In the genomic region with DNA sequence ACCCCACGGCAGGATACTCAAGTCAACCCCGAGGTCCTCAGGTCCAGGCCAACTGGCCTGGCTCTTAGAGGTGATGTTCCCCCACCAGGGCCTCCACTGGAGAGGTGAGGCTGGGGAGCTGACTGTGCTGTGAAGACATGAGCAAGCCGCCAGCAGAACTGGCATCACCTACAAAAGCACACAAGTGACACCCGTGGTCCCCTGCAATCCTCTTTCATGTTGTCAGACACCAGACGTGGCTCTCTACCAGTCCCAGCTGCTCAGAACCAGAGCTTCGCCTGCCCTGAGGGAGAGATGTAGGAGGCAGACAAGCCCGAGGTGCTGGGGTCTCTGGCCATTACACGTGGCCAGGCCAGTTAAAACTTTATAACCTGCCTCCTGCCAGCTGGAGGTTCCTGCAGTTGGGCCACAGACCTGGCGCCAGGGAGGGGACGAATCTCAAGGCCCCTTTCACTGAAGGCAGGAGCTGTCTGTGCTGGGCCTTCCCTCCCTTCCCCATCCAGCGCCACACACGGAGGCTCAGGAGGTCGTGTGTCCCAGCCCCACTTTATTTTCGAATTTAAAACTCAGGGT, we compare ENCODE assay signal across 8 cellular contexts. TPM values are rescaled to one million over a fixed set of nuclear protein-coding genes. Genes with fewer than 3 reads are reported as not detected.
DNase-seq lines count a peak whose midpoint lies in the region; ATAC-seq, FAIRE-seq and TF ChIP-seq lines count a peak whose summit lies in the region.

No MANE protein-coding gene starts in this region.

- peak overlapping the region; percentile 78 for H3K56ac ChIP-seq in mesendoderm (ENCODE audit: low read length)

- H3K18ac ChIP-seq in mesendoderm (ENCODE audit: low read length) = no peak overlapping the region

- H2BK5ac ChIP-seq in mesendoderm (ENCODE audit: low read length) = peak overlapping the region; percentile 76

- no peak for TF ChIP-seq POLR2A in A549 (IDR thresholded peaks at IDR 0.05; ENCODE audit: low read length)

- H3K4me3 ChIP-seq in A549 (peak overlapping the region; percentile 30), mesendoderm (ENCODE audit: low read length) (no peak overlapping the region)

- H3K9me3 Mint-ChIP-seq in activated naive CD4-positive, alpha-beta T cell treated with anti-CD3 and anti-CD28 coated beads, Interleukin-2, amount 50 U/mL, for 24 hours = no peaks in the 10 kb centered on the region

- H2BK120ac ChIP-seq in mesendoderm (ENCODE audit: low read depth, low read length) = no peak overlapping the region

- H3K9me3 ChIP-seq in A549 = no peaks in the 10 kb centered on the region

- TF ChIP-seq CTCF in A549 (IDR thresholded peaks at IDR 0.05) = no peak; the same call in 2 of the 3 replicates

- TF ChIP-seq EP300 in A549 (IDR thresholded peaks at IDR 0.05) = no peak

- H3K23ac ChIP-seq in mesendoderm (ENCODE audit: low read length) = no peak overlapping the region

- POLR2A ChIA-PET in A549 (lab: Yijun Ruan, JAX) = interaction anchor here (1.0 to 3.3 kb wide), 6 partner anchors 8 to 122 kb away, joined by 3 to 21 read pairs (median 4); a partner anchor contains a TSS

- ATAC-seq in A549 = peak; percentile 1 to 5
- no peak for ATAC-seq in GM21515 (IDR thresholded peaks at IDR 0.05; ENCODE audit: unreplicated experiment)
- ATAC-seq in GM18511 (IDR thresholded peaks at IDR 0.05; ENCODE audit: unreplicated experiment) = no peak
- ATAC-seq in HG03097 (IDR thresholded peaks at IDR 0.05; ENCODE audit: low FRiP score, unreplicated experiment) = no peak

- CTCF ChIA-PET in A549 (lab: Yijun Ruan, JAX) = interaction anchor here (1.0 to 22.8 kb wide), 10 partner anchors 10 to 991 kb away, joined by 3 to 479 read pairs (median 48); a partner anchor contains a TSS

- H3K79me2 ChIP-seq in mesendoderm (ENCODE audit: control insufficient read depth, insufficient read depth, low read length) = peaks cover 6% of the 10 kb centered on the region

- no peak overlapping the region for H4K5ac ChIP-seq in mesendoderm (ENCODE audit: low read length)

- H2BK15ac ChIP-seq in mesendoderm (replicated peaks; ENCODE audit: low read depth) = no peak overlapping the region

- H3K36me3 ChIP-seq in mesendoderm (ENCODE audit: control insufficient read depth, insufficient read depth, low read length) = peaks cover 12% of the 10 kb centered on the region

- H3K27ac ChIP-seq in A549 = peak overlapping the region; percentile 70 to 98
- peak overlapping the region; percentile 18 for H3K27ac ChIP-seq in mesendoderm (ENCODE audit: low read depth, low read length)

- H3K27me3 Mint-ChIP-seq in activated naive CD4-positive, alpha-beta T cell treated with anti-CD3 and anti-CD28 coated beads, Interleukin-2, amount 50 U/mL, for 24 hours = no peaks in the 10 kb centered on the region

- H3K9ac ChIP-seq in mesendoderm (ENCODE audit: low read length) = peak overlapping the region; percentile 82

- TF ChIP-seq RAD21 in A549 (conservative IDR thresholded peaks at IDR 0.05 in 1 of 2, IDR thresholded peaks at IDR 0.05 in 1 of 2) = no peak

- H3K27ac Mint-ChIP-seq in activated naive CD4-positive, alpha-beta T cell treated with anti-CD3 and anti-CD28 coated beads, Interleukin-2, amount 50 U/mL, for 24 hours = peak overlapping the region; percentile 66

- peaks cover 6% of the 10 kb centered on the region for H3K79me1 ChIP-seq in mesendoderm (ENCODE audit: low read length)

- H2AK5ac ChIP-seq in mesendoderm (ENCODE audit: low read length) = peak overlapping the region; percentile 33

- no peak for FAIRE-seq in A549 (lab: Jason Lieb, UNC)

- no peaks in the 10 kb centered on the region for H3K27me3 ChIP-seq in mesendoderm (ENCODE audit: insufficient read depth, low read length, poor library complexity)

- H3K4me2 ChIP-seq in A549 = peak overlapping the region; percentile 99
- peak overlapping the region; percentile 70 for H3K4me2 ChIP-seq in mesendoderm (ENCODE audit: low read length)

- peak overlapping the region; percentile 60 for H3K4me3 Mint-ChIP-seq in activated naive CD4-positive, alpha-beta T cell treated with anti-CD3 and anti-CD28 coated beads, Interleukin-2, amount 50 U/mL, for 24 hours

- H4K8ac ChIP-seq in mesendoderm (ENCODE audit: low read depth, low read length) = no peak overlapping the region

- DNase-seq in A549 (ENCODE audit: low read depth in 1 of 2, low spot score in 1 of 2) (no peak), HK-2 (ENCODE audit: unreplicated experiment) (peak; percentile 41), mesendoderm (peak; percentile 75), pons (ENCODE audit: low spot score) (no peak)

- 54% methylated on average over 14 of the region's 14 CpGs for WGBS in A549 (ENCODE audit: missing lambda C conversion rate)
- WGBS in mesendoderm (ENCODE audit: extremely low coverage, insufficient coverage, low lambda C conversion rate) = no CpG with 5 or more reads among the region's 14 CpGs

- peaks cover 40% of the 10 kb centered on the region for H3K4me1 Mint-ChIP-seq in activated naive CD4-positive, alpha-beta T cell treated with anti-CD3 and anti-CD28 coated beads, Interleukin-2, amount 50 U/mL, for 24 hours

- H3K4ac ChIP-seq in mesendoderm (ENCODE audit: low read depth, low read length) = peak overlapping the region; percentile 39

- H3K4me1 ChIP-seq in A549 (peaks cover 38% of the 10 kb centered on the region), mesendoderm (ENCODE audit: control insufficient read depth, low read depth, low read length) (peaks cover 7% of the 10 kb centered on the region)

- H3K36me3 Mint-ChIP-seq in activated naive CD4-positive, alpha-beta T cell treated with anti-CD3 and anti-CD28 coated beads, Interleukin-2, amount 50 U/mL, for 24 hours = peaks cover 9% of the 10 kb centered on the region

TF ChIP-seq in A549, 52 proteins besides CTCF, POLR2A, EP300 and RAD21:
- TF ChIP-seq FOSL2 (IDR thresholded peaks at IDR 0.05) (no peak), FOSL2 (CRISPR knock-in tag; IDR thresholded peaks at IDR 0.05) (no peak), HOXA7 (CRISPR knock-in tag; IDR thresholded peaks at IDR 0.05) (no peak)
- TF ChIP-seq, protein P1, sequence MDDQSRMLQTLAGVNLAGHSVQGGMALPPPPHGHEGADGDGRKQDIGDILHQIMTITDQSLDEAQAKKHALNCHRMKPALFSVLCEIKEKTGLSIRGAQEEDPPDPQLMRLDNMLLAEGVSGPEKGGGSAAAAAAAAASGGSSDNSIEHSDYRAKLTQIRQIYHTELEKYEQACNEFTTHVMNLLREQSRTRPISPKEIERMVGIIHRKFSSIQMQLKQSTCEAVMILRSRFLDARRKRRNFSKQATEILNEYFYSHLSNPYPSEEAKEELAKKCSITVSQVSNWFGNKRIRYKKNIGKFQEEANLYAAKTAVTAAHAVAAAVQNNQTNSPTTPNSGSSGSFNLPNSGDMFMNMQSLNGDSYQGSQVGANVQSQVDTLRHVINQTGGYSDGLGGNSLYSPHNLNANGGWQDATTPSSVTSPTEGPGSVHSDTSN (IDR thresholded peaks at IDR 0.05) = no peak

RNA-seq across cellular contexts. Expression of a gene that starts 2.2 kb away (rescaled TPM):
- 9.5 and 9.8 TPM in 2 replicates for polyA plus RNA-seq in A549 (2011; rRNA removed)
- polyA plus RNA-seq in A549 (2012; cell fraction: cytosol; rRNA removed) = 57.8 and 74.6 TPM in 2 replicates
- polyA plus RNA-seq in A549 (2012; cell fraction: nucleus; rRNA removed) = 174 and 265 TPM in 2 replicates
- 31.3 to 35.3 TPM (median 34.2 TPM) in 3 replicates for polyA plus RNA-seq in A549 (2017; fragmentation: RNase III; extraction: RNeasy Plus Mini Kit Qiagen cat#74134 plus additional on column Dnase treatment)
- polyA minus RNA-seq in A549 (2011; rRNA and poly(A)+ RNA removed) = 2.1 and 3.2 TPM in 2 replicates
- polyA plus RNA-seq in mesendoderm (2013, experiment 1 of 2) = 28.1 TPM
- 27.5 TPM for polyA plus RNA-seq in mesendoderm (2013, experiment 2 of 2)

RNA-seq across cellular contexts. Expression of a gene that starts 22.9 kb away (rescaled TPM):
- 262 and 285 TPM in 2 replicates for polyA plus RNA-seq in A549 (2011; rRNA removed)
- polyA plus RNA-seq in A549 (2012; cell fraction: cytosol; rRNA removed) = 127 and 130 TPM in 2 replicates
- polyA plus RNA-seq in A549 (2012; cell fraction: nucleus; rRNA removed) = 60.2 and 94.6 TPM in 2 replicates
- 273 to 292 TPM (median 276 TPM) in 3 replicates for polyA plus RNA-seq in A549 (2017; fragmentation: RNase III; extraction: RNeasy Plus Mini Kit Qiagen cat#74134 plus additional on column Dnase treatment)
- 73.4 and 85.0 TPM in 2 replicates for polyA minus RNA-seq in A549 (2011; rRNA and poly(A)+ RNA removed)
- 256 TPM for polyA plus RNA-seq in mesendoderm (2013, experiment 1 of 2)
- polyA plus RNA-seq in mesendoderm (2013, experiment 2 of 2) = 253 TPM

Comparison
In these comparisons a context has a peak if more than half of its experiments do, and no peak if none do; other contexts are left out.
1. ATAC-seq: peak in A549 (2 of 2); none in GM21515 (single experiment), GM18511 (single experiment) and HG03097 (single experiment).
2. DNase-seq: peak in HK-2 (single experiment) and mesendoderm (single experiment); none in A549 (0 of 2) and pons (single experiment).